In the genomic region with DNA sequence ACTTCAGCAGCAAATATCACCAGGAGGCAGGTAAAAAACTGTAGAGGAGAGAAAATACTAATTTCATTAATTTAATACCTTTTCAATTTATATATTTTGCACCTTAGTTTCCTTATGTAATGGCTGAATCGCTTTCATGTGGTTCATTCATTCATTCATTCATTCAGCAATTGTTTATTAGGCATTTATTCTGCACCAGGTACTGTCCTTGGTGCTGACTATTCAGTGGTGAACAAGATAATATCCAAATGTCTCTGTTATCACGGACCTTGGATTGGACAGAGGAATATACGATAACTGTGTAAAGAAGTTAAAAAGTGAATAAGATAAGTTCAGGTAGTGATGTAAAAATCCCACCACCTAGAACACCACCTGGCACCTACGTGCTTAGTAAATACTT, we compare ENCODE assay signal across 23 cellular contexts. TPM values are rescaled to one million over a fixed set of nuclear protein-coding genes. Genes with fewer than 3 reads are reported as not detected.
A peak's percentile ranks its signal among the peaks of the same experiment; 100 is the strongest.
DNase-seq lines count a peak whose midpoint lies in the region; ATAC-seq, FAIRE-seq and TF ChIP-seq lines count a peak whose summit lies in the region.
"Had no signal": no experiment of that assay in that cellular context is flagged by ENCODE, and none has a peak within 500 bp of the region (broad histone marks: within the 10 kb centered on the region; RNA-seq: fewer than 3 reads in every experiment).

No MANE protein-coding gene starts in this region.

- peaks cover 4% of the 10 kb centered on the region; the same call in 1 of the 2 replicates for H3K4me1 ChIP-seq in IMR-90 (ENCODE audit: control insufficient read depth, insufficient read depth, low read length)
- H3K4me1 ChIP-seq in K562 (replicated peaks in 1 of 2; ENCODE audit: control insufficient read depth in 2 of 2, insufficient read depth in 2 of 2, low read length in 2 of 2): no peaks in the 10 kb centered on the region
- peaks cover 32% of the 10 kb centered on the region in 2 donors for H3K4me1 ChIP-seq in naive thymus-derived CD4-positive, alpha-beta T cell (ENCODE audit: control insufficient read depth in 2 of 2, insufficient read depth in 2 of 2, low read length in 2 of 2)

- no peaks in the 10 kb centered on the region for H3K36me3 ChIP-seq in IMR-90 (ENCODE audit: control insufficient read depth, insufficient read depth, low read length)
- H3K36me3 ChIP-seq in K562 (ENCODE audit: control insufficient read depth, insufficient read depth, low read length): no peaks in the 10 kb centered on the region
- H3K36me3 ChIP-seq in naive thymus-derived CD4-positive, alpha-beta T cell (ENCODE audit: control insufficient read depth in 2 of 3, insufficient read depth in 3 of 3, low read length in 3 of 3): no peaks in the 10 kb centered on the region
- H3K36me3 ChIP-seq: MG63 had no signal

- CTCF ChIA-PET in Calu3 (lab: Charles Lee): no interaction called here
- CTCF ChIA-PET in IMR-90 (lab: Yijun Ruan, JAX): no interaction called here
- CTCF ChIA-PET in K562 (lab: Yijun Ruan, JAX; ENCODE audit: low intra/inter-chr PET ratio): no interaction called here
- CTCF ChIA-PET in naive thymus-derived CD4-positive, alpha-beta T cell (lab: Charles Lee): no interaction called here

- no peak overlapping the region for H2BK15ac ChIP-seq in IMR-90 (ENCODE audit: low read depth, low read length)

- no peak for FAIRE-seq in K562 (lab: Jason Lieb, UNC)
- FAIRE-seq: GM12891, GM19239 had no signal

- POLR2A ChIA-PET in IMR-90 (lab: Charles Lee; ENCODE audit: unreplicated experiment) (no interaction called here), K562 (lab: Yijun Ruan, JAX) (no interaction called here)
- POLR2A ChIA-PET in naive thymus-derived CD4-positive, alpha-beta T cell (lab: Charles Lee): no interaction called here

- no peaks in the 10 kb centered on the region for H3K27me3 Mint-ChIP-seq in Calu3 (ENCODE audit: unreplicated experiment)
- peaks cover 0 to 6% (median 0%) of the 10 kb centered on the region in 5 donors for H3K27me3 Mint-ChIP-seq in naive thymus-derived CD4-positive, alpha-beta T cell

- whole genome bisulfite sequencing in IMR-90 (ENCODE audit: extremely low coverage in 2 of 2, insufficient read length in 1 of 2), 2 experiments: no CpG with 5 or more reads among the region's 4 CpGs
- 0% methylated on average over 4 of the region's 4 CpGs for WGBS in K562 (ENCODE audit: insufficient coverage, low coverage, missing lambda C conversion rate)

- no peak overlapping the region for H2BK20ac ChIP-seq in IMR-90 (ENCODE audit: low read depth, low read length)

- no peak overlapping the region for H3K14ac ChIP-seq in IMR-90 (replicated peaks; ENCODE audit: low read depth, low read length)

- no peak overlapping the region for H3K56ac ChIP-seq in IMR-90 (ENCODE audit: extremely low read depth, insufficient read depth, low read length)

- H3K9me3 Mint-ChIP-seq in Calu3 (ENCODE audit: low read depth, unreplicated experiment): no peaks in the 10 kb centered on the region
- peaks cover 0 to 9% (median 0%) of the 10 kb centered on the region in 11 donors for H3K9me3 Mint-ChIP-seq in naive thymus-derived CD4-positive, alpha-beta T cell
- H3K9me3 Mint-ChIP-seq: HFFc6 had no signal

- H2AK9ac ChIP-seq in IMR-90 (replicated peaks; ENCODE audit: low read depth, low read length, poor library complexity): no peak overlapping the region

- in situ Hi-C loops in IMR-90 (cut with MboI; ENCODE audit: low sequenced_read_pairs): no loop called here
- in situ Hi-C loops in K562 (cut with MboI): loop anchor here (25.0 kb wide), 1 partner anchor 1073 kb away; the partner anchor contains the start of gene OLFML3

- H3K4me2 ChIP-seq in IMR-90 (ENCODE audit: low read depth, low read length) (no peak overlapping the region), K562 (ENCODE audit: insufficient read depth, low read length) (no peak overlapping the region)
- H3K4me2 ChIP-seq: BLaER1, KMS-11 had no signal

- no peak for ATAC-seq in IMR-90 (ENCODE audit: low read depth)
- no peak for ATAC-seq in K562
- ATAC-seq in naive thymus-derived CD4-positive, alpha-beta T cell: no peak
- ATAC-seq in GM21737 (IDR thresholded peaks at IDR 0.05; ENCODE audit: unreplicated experiment): no peak
- ATAC-seq in HG02763 (IDR thresholded peaks at IDR 0.05; ENCODE audit: unreplicated experiment): no peak

- H2AK5ac ChIP-seq in IMR-90 (ENCODE audit: low read depth, low read length): no peak overlapping the region

- no peak for TF ChIP-seq RAD21 in IMR-90 (IDR thresholded peaks at IDR 0.05; ENCODE audit: low read length)
- no peak for TF ChIP-seq RAD21 in K562 (CRISPR knock-in tag; conservative IDR thresholded peaks at IDR 0.05 in 1 of 2, IDR thresholded peaks at IDR 0.05 in 1 of 2)

- H3K9me3 ChIP-seq in IMR-90 (ENCODE audit: control insufficient read depth, insufficient read depth, low read length) (no peaks in the 10 kb centered on the region), K562 (replicated peaks; ENCODE audit: control insufficient read depth, insufficient read depth, low read depth, low read length) (no peaks in the 10 kb centered on the region)
- H3K9me3 ChIP-seq in naive thymus-derived CD4-positive, alpha-beta T cell (ENCODE audit: control insufficient read depth in 2 of 3, low read length in 3 of 3): no peaks in the 10 kb centered on the region
- H3K9me3 ChIP-seq: BLaER1, MG63 had no signal

- no peak for TF ChIP-seq EP300 in K562 (IDR thresholded peaks at IDR 0.05; ENCODE audit: low read length)

- H3K9ac ChIP-seq in IMR-90 (ENCODE audit: low read depth, low read length) (no peak overlapping the region), K562 (ENCODE audit: insufficient read depth in 1 of 2, low read depth in 2 of 2, low read length in 2 of 2) (no peak overlapping the region)
- H3K9ac ChIP-seq: BLaER1, KMS-11 had no signal

- no peak overlapping the region for H3K23ac ChIP-seq in IMR-90 (ENCODE audit: low read depth, low read length)

- H3K9me1 ChIP-seq in IMR-90 (ENCODE audit: insufficient read depth, low read length) (peaks cover 3% of the 10 kb centered on the region; the same call in 1 of the 2 replicates), K562 (ENCODE audit: control insufficient read depth, insufficient read depth, low read length) (no peaks in the 10 kb centered on the region)

- no peak overlapping the region for H3K4ac ChIP-seq in IMR-90 (ENCODE audit: low read depth, low read length)

- no peaks in the 10 kb centered on the region for H3K79me1 ChIP-seq in IMR-90 (ENCODE audit: low read depth in 1 of 2, low read length in 2 of 2)

- no peak overlapping the region for H4K91ac ChIP-seq in IMR-90 (ENCODE audit: insufficient read depth, low read depth, low read length)

- no peak overlapping the region for H2AFZ ChIP-seq in IMR-90 (replicated peaks; ENCODE audit: low read length, poor library complexity)
- no peak overlapping the region for H2AFZ ChIP-seq in K562 (ENCODE audit: low read depth, low read length)

- H3K4me3 ChIP-seq in IMR-90 (ENCODE audit: insufficient read depth, low read depth, low read length) (no peak overlapping the region), K562 (no peak overlapping the region)
- no peak overlapping the region for H3K4me3 ChIP-seq in naive thymus-derived CD4-positive, alpha-beta T cell (ENCODE audit: low read length)
- H3K4me3 ChIP-seq: BLaER1, MG63 had no signal

- H3K79me2 ChIP-seq in K562 (ENCODE audit: control insufficient read depth, insufficient read depth, low read length): no peaks in the 10 kb centered on the region

- H2BK120ac ChIP-seq in IMR-90 (ENCODE audit: low read depth, low read length): no peak overlapping the region

- H4K5ac ChIP-seq in IMR-90 (ENCODE audit: low read depth, low read length): no peak overlapping the region

- no peak overlapping the region for H4K8ac ChIP-seq in IMR-90 (ENCODE audit: low read depth in 2 of 2, low read length in 2 of 2)

- H2BK5ac ChIP-seq in IMR-90 (ENCODE audit: low read depth, low read length, poor library complexity, severe bottlenecking): no peak overlapping the region

- DNase-seq in Calu3: no peak
- peak; percentile 4 for DNase-seq in IMR-90
- DNase-seq in K562 (ENCODE audit: extremely low read depth in 1 of 4, low spot score in 3 of 4): no peak
- no peak for DNase-seq in naive thymus-derived CD4-positive, alpha-beta T cell
- DNase-seq in activated gamma-delta T cell treated with Interleukin-2 at 50 U/mL for 16 hours: no peak
- no peak for DNase-seq in cortex of kidney (lab: John Stamatoyannopoulos, UW)
- DNase-seq: COR-L47, HFFc6, MG63, NCI-H1105, NCI-H1694 treated with DMSO at 0.1 percent for 48 hours, NCI-H446, NCI-H748 treated with DMSO at 0.1 percent for 48 hours, SW 1271 had no signal

- H3K27ac ChIP-seq in IMR-90 (ENCODE audit: insufficient read depth, low read length): no peak overlapping the region
- no peak overlapping the region for H3K27ac ChIP-seq in K562 (ENCODE audit: extremely low read depth, low read depth, low read length)
- H3K27ac ChIP-seq in naive thymus-derived CD4-positive, alpha-beta T cell (ENCODE audit: low read depth, low read length): no peak overlapping the region
- H3K27ac ChIP-seq: BLaER1, HL-60, KMS-11 had no signal

- BruUV-seq in Calu3 (replicated peaks; lab: Mats Ljungman, UMichigan) (no TSS peak), IMR-90 (replicated peaks; lab: Mats Ljungman, UMichigan) (no TSS peak), K562 (replicated peaks; lab: Mats Ljungman, UMichigan) (no TSS peak)

- dilution Hi-C loops in IMR-90 (cut with HindIII; ENCODE audit: low sequenced_read_pairs, unreplicated experiment): no loop called here

- no peak for TF ChIP-seq CTCF in Calu3 (IDR thresholded peaks at IDR 0.05; ENCODE audit: unreplicated experiment)
- TF ChIP-seq CTCF in IMR-90 (conservative IDR thresholded peaks at IDR 0.05; ENCODE audit: low read depth, low read length): no peak
- no peak for TF ChIP-seq CTCF in K562 (IDR thresholded peaks at IDR 0.05 in 2 of 3, conservative IDR thresholded peaks at IDR 0.05 in 1 of 3; ENCODE audit: insufficient read depth in 2 of 3, low read depth in 1 of 3, low read length in 3 of 3)

- H3K36me3 Mint-ChIP-seq in Calu3 (ENCODE audit: insufficient read depth, unreplicated experiment): peaks cover 5% of the 10 kb centered on the region
- peaks cover 0 to 7% (median 6%) of the 10 kb centered on the region in 5 donors for H3K36me3 Mint-ChIP-seq in naive thymus-derived CD4-positive, alpha-beta T cell

- H3K27me3 ChIP-seq in IMR-90 (ENCODE audit: control insufficient read depth, insufficient read depth, low read length) (no peaks in the 10 kb centered on the region), K562 (ENCODE audit: control insufficient read depth in 2 of 2, insufficient read depth in 2 of 2, low read length in 2 of 2) (peaks cover 6 to 12% of the 10 kb centered on the region in 2 experiments; a peak in 3 of 5 replicates)
- H3K27me3 ChIP-seq in naive thymus-derived CD4-positive, alpha-beta T cell (ENCODE audit: control insufficient read depth in 2 of 2, insufficient read depth in 2 of 2, low read length in 2 of 2): no peaks in the 10 kb centered on the region
- H3K27me3 ChIP-seq: BLaER1, MG63 had no signal

- intact Hi-C loops in Calu3 (cut with micrococcal nuclease; ENCODE audit: unreplicated experiment): loop anchor here (5.0 kb wide), 1 partner anchor 37 kb away; no protein-coding TSS in a partner anchor
- intact Hi-C loops in IMR-90 (cut with micrococcal nuclease): no loop called here
- intact Hi-C loops in K562 (cut with micrococcal nuclease): no loop called here
- intact Hi-C loops in naive thymus-derived CD4-positive, alpha-beta T cell (cut with micrococcal nuclease): no loop called here

- no peak for TF ChIP-seq POLR2A in IMR-90 (IDR thresholded peaks at IDR 0.05; ENCODE audit: low read depth, low read length)
- no peak for TF ChIP-seq POLR2A in K562 (conservative IDR thresholded peaks at IDR 0.05)

- H3K18ac ChIP-seq in IMR-90 (ENCODE audit: low read depth, low read length): no peak overlapping the region

- peaks cover 14% of the 10 kb centered on the region for H3K4me1 Mint-ChIP-seq in Calu3 (ENCODE audit: low read depth, unreplicated experiment)
- H3K4me1 Mint-ChIP-seq in naive thymus-derived CD4-positive, alpha-beta T cell: peaks cover 35 to 53% (median 43%) of the 10 kb centered on the region in 7 donors

- H3K27ac Mint-ChIP-seq in Calu3 (ENCODE audit: unreplicated experiment): peak overlapping the region; percentile 75
- peak overlapping the region in 8 of 9 donors; percentile 23 to 100 (median 92) for H3K27ac Mint-ChIP-seq in naive thymus-derived CD4-positive, alpha-beta T cell
- H3K27ac Mint-ChIP-seq: HFFc6 had no signal

- no peaks in the 10 kb centered on the region for H4K20me1 ChIP-seq in IMR-90 (ENCODE audit: insufficient read depth, low read length)
- H4K20me1 ChIP-seq in K562 (replicated peaks; ENCODE audit: control insufficient read depth, insufficient read depth, low read length): no peaks in the 10 kb centered on the region; the same call in 1 of the 2 replicates
- H4K20me1 ChIP-seq: BLaER1 had no signal

- no peak overlapping the region for H3K4me3 Mint-ChIP-seq in Calu3 (ENCODE audit: low read depth, unreplicated experiment)
- peak overlapping the region in 1 of 10 donors; percentile 4 for H3K4me3 Mint-ChIP-seq in naive thymus-derived CD4-positive, alpha-beta T cell
- H3K4me3 Mint-ChIP-seq: HFFc6 had no signal

RNA-seq across cellular contexts. Expression of gene TSPAN2, which starts 28.8 kb away (rescaled TPM):
- total RNA-seq in Calu3 (2022): 6.0 and 7.7 TPM in 2 replicates
- 0.18 and 0.83 TPM in 2 replicates for total RNA-seq in IMR-90 (2012; rRNA removed)
- polyA plus RNA-seq in IMR-90 (2012; rRNA removed): 0.17 and 0.60 TPM in 2 replicates
- 0.12 and 0.16 TPM in 2 replicates for polyA plus RNA-seq in IMR-90 (2012; cell fraction: cytosol; rRNA removed)
- polyA plus RNA-seq in IMR-90 (2012; cell fraction: nucleus; rRNA removed; ENCODE audit: low replicate concordance): 0.31 TPM in 1 of 2 replicates, not detected in the other
- total RNA-seq in K562 (2011; cell fraction: chromatin; rRNA removed; ENCODE audit: low replicate concordance): not detected in 2 replicates
- not detected in 2 replicates for total RNA-seq in K562 (2011; cell fraction: nucleolus; rRNA removed)
- not detected in 2 replicates for total RNA-seq in K562 (2011; cell fraction: nucleoplasm; rRNA removed)
- not detected in 2 replicates for total RNA-seq in K562 (2014; rRNA removed)
- total RNA-seq in K562 (2014; rRNA removed; fragmentation: Illumina TruSeq; extraction: Trizol): not detected in 2 replicates
- not detected in 2 replicates for total RNA-seq in K562 (2015; rRNA removed; fragmentation: Illumina TruSeq; extraction: Trizol)
- total RNA-seq in K562 (2021): not detected in 2 replicates
- polyA plus RNA-seq in K562 (2011; rRNA removed): not detected in 2 replicates
- polyA plus RNA-seq in K562 (2011; cell fraction: cytosol; rRNA removed): not detected in 2 replicates
- not detected in 2 replicates for polyA plus RNA-seq in K562 (2011; cell fraction: nucleus; rRNA removed)
- polyA plus RNA-seq in K562 (2012): not detected in 2 replicates
- not detected in 2 replicates for polyA plus RNA-seq in K562 (2014; fragmentation: Illumina TruSeq; extraction: Trizol)
- not detected for polyA plus RNA-seq in K562 (2014; fragmentation: Nextera tagmentation; extraction: Ambion mirVana)
- not detected in 2 replicates for polyA plus RNA-seq in K562 (2014; rRNA removed)
- not detected in 2 replicates for polyA minus RNA-seq in K562 (2011; rRNA and poly(A)+ RNA removed)
- polyA minus RNA-seq in K562 (2011; cell fraction: cytosol; rRNA and poly(A)+ RNA removed): not detected in 2 replicates
- not detected in 2 replicates for polyA minus RNA-seq in K562 (2011; cell fraction: nucleus; rRNA and poly(A)+ RNA removed)
- total RNA-seq in naive thymus-derived CD4-positive, alpha-beta T cell: 10 to 100 TPM in 1 of 5 experiments, 1 to 10 TPM in 2, under 1 TPM in 1, not detected in 1; 0.30 to 12.0 (median 2.9) TPM
- polyA plus RNA-seq in naive thymus-derived CD4-positive, alpha-beta T cell: 1 to 10 TPM; 4.2 to 4.9 TPM
- total RNA-seq: G401 had no signal

RNA-seq across cellular contexts. Expression of gene TSHB, which starts 30.9 kb away (rescaled TPM):
- total RNA-seq in Calu3 (2022) (not detected in 2 replicates), IMR-90 (2012; rRNA removed) (not detected in 2 replicates), K562 (2014; rRNA removed) (not detected in 2 replicates), K562 (2014; rRNA removed; fragmentation: Illumina TruSeq; extraction: Trizol) (not detected in 2 replicates), K562 (2015; rRNA removed; fragmentation: Illumina TruSeq; extraction: Trizol) (not detected in 2 replicates), K562 (2021) (not detected in 2 replicates)
- polyA plus RNA-seq in IMR-90 (2012; rRNA removed) (not detected in 2 replicates), K562 (2011; rRNA removed) (not detected in 2 replicates), K562 (2014; fragmentation: Illumina TruSeq; extraction: Trizol) (not detected in 2 replicates), K562 (2014; fragmentation: Nextera tagmentation; extraction: Ambion mirVana) (not detected), K562 (2014; rRNA removed) (not detected in 2 replicates)
- not detected in 2 replicates for polyA plus RNA-seq in IMR-90 (2012; cell fraction: cytosol; rRNA removed)
- polyA plus RNA-seq in IMR-90 (2012; cell fraction: nucleus; rRNA removed; ENCODE audit: low replicate concordance): not detected in 2 replicates
- not detected in 2 replicates for total RNA-seq in K562 (2011; cell fraction: chromatin; rRNA removed; ENCODE audit: low replicate concordance)
- total RNA-seq in K562 (2011; cell fraction: nucleolus; rRNA removed): not detected in 2 replicates
- total RNA-seq in K562 (2011; cell fraction: nucleoplasm; rRNA removed): not detected in 2 replicates
- polyA plus RNA-seq in K562 (2011; cell fraction: cytosol; rRNA removed): not detected in 2 replicates
- not detected in 2 replicates for polyA plus RNA-seq in K562 (2011; cell fraction: nucleus; rRNA removed)
- polyA plus RNA-seq in K562 (2012): not detected in 2 replicates
- not detected in 2 replicates for polyA minus RNA-seq in K562 (2011; rRNA and poly(A)+ RNA removed)
- polyA minus RNA-seq in K562 (2011; cell fraction: cytosol; rRNA and poly(A)+ RNA removed): not detected in 2 replicates
- polyA minus RNA-seq in K562 (2011; cell fraction: nucleus; rRNA and poly(A)+ RNA removed): not detected in 2 replicates
- total RNA-seq in naive thymus-derived CD4-positive, alpha-beta T cell: not detected
- polyA plus RNA-seq in naive thymus-derived CD4-positive, alpha-beta T cell: not detected
- total RNA-seq: G401, HFFc6, RPMI7951 had no signal
